Comparison of ENCODE assay signal across 13 cellular contexts in genomic region chr12:68163546-68164210, GRCh38. TPM values are rescaled to one million over a fixed set of nuclear protein-coding genes. Genes with fewer than 3 reads are reported as not detected.
DNase-seq lines count a peak whose midpoint lies in the region; ATAC-seq, FAIRE-seq and TF ChIP-seq lines count a peak whose summit lies in the region.
"Had no signal": no experiment of that assay in that cellular context is flagged by ENCODE, and none has a peak within 500 bp of the region (broad histone marks: within the 10 kb centered on the region; RNA-seq: fewer than 3 reads in every experiment).

No MANE protein-coding gene starts in this region.

- ATAC-seq in GM18511 (IDR thresholded peaks at IDR 0.05; ENCODE audit: unreplicated experiment) (peak; percentile 79), GM21381 (IDR thresholded peaks at IDR 0.05; ENCODE audit: unreplicated experiment) (peak; percentile 67), HG03097 (IDR thresholded peaks at IDR 0.05; ENCODE audit: low FRiP score, unreplicated experiment) (peak; percentile 43), upper lobe of left lung (ENCODE audit: low FRiP score in 2 of 2) (no peak)
- ATAC-seq: lower lobe of right lung had no signal

- peaks cover 2% of the 10 kb centered on the region for H3K9me3 Mint-ChIP-seq in activated naive CD8-positive, alpha-beta T cell treated with anti-CD3 and anti-CD28 coated beads for 36 hours

- no peak for TF ChIP-seq EP300 in upper lobe of left lung (IDR thresholded peaks at IDR 0.05)

- peak overlapping the region; percentile 34 for H3K27ac Mint-ChIP-seq in activated naive CD8-positive, alpha-beta T cell treated with anti-CD3 and anti-CD28 coated beads for 36 hours

- no peaks in the 10 kb centered on the region for H3K36me3 ChIP-seq in upper lobe of left lung
- H3K36me3 ChIP-seq: lower lobe of right lung had no signal

- peaks cover 2% of the 10 kb centered on the region for H3K36me3 Mint-ChIP-seq in activated naive CD8-positive, alpha-beta T cell treated with anti-CD3 and anti-CD28 coated beads for 36 hours

- TF ChIP-seq POLR2A in upper lobe of left lung (IDR thresholded peaks at IDR 0.05) = no peak

- WGBS in upper lobe of left lung, 2 donors = 91 to 93% methylated on average over 7 of the region's 7 CpGs

- no peak overlapping the region for H3K4me3 Mint-ChIP-seq in activated naive CD8-positive, alpha-beta T cell treated with anti-CD3 and anti-CD28 coated beads for 36 hours

- H3K4me1 ChIP-seq in upper lobe of left lung = no peaks in the 10 kb centered on the region
- H3K4me1 ChIP-seq: lower lobe of right lung had no signal

- no peaks in the 10 kb centered on the region for H3K27me3 ChIP-seq in upper lobe of left lung

- H3K9me3 ChIP-seq in upper lobe of left lung = no peaks in the 10 kb centered on the region
- H3K9me3 ChIP-seq: lower lobe of right lung had no signal

- H3K4me1 Mint-ChIP-seq in activated naive CD8-positive, alpha-beta T cell treated with anti-CD3 and anti-CD28 coated beads for 36 hours = peaks cover 35% of the 10 kb centered on the region

- TF ChIP-seq CTCF in upper lobe of left lung (IDR thresholded peaks at IDR 0.05) = no peak

- no peak overlapping the region for H3K4me3 ChIP-seq in upper lobe of left lung
- H3K4me3 ChIP-seq: GM23248, lower lobe of right lung had no signal

- no peak for DNase-seq in activated naive CD8-positive, alpha-beta T cell treated with anti-CD3 and anti-CD28 coated beads for 36 hours
- DNase-seq in frontal cortex (ENCODE audit: low spot score in 2 of 2) (no peak), upper lobe of left lung (no peak), middle frontal gyrus (ENCODE audit: extremely low spot score, low spot score) (no peak), amniotic stem cell (lab: John Stamatoyannopoulos, UW) (no peak)
- DNase-seq: GM23248, lower lobe of right lung had no signal

- FAIRE-seq in frontal cortex (lab: Jason Lieb, UNC) = no peak

- H3K27me3 Mint-ChIP-seq in activated naive CD8-positive, alpha-beta T cell treated with anti-CD3 and anti-CD28 coated beads for 36 hours = no peaks in the 10 kb centered on the region

- H3K27ac ChIP-seq in upper lobe of left lung = no peak overlapping the region
- H3K27ac ChIP-seq: GM23248, lower lobe of right lung had no signal

RNA-seq across cellular contexts. Expression of gene IFNG, which starts 4.1 kb away (rescaled TPM):
- 10 to 100 TPM; 39.0 to 39.7 TPM for total RNA-seq in activated naive CD8-positive, alpha-beta T cell treated with anti-CD3 and anti-CD28 coated beads for 36 hours
- total RNA-seq in frontal cortex (not detected), upper lobe of left lung (under 1 TPM in 2 of 6 donors, not detected in 4; 0.54 to 0.57 TPM)
- total RNA-seq: glomerular endothelial cell, GM23248, lower lobe of right lung, NCI-H460, renal cortical epithelial cell had no signal

Comparison
In these comparisons a context has a peak if more than half of its experiments do, and no peak if none do; other contexts are left out.
1. ATAC-seq: peak in GM18511 (single experiment), GM21381 (single experiment) and HG03097 (single experiment); none in upper lobe of left lung (0 of 2).
2. RNA of gene IFNG, which starts 4.1 kb away (total RNA-seq): 39.0 to 39.7 TPM in activated naive CD8-positive, alpha-beta T cell treated with anti-CD3 and anti-CD28 coated beads for 36 hours; 0.54 to 0.57 TPM in upper lobe of left lung and not detected in frontal cortex (single experiment); every median in the first group is over 10 times any median in the second.